ENCODE assay signal across 2 cellular contexts in genomic region chr15:58865420-58865880, GRCh38.
TF ChIP-seq lines count a peak whose summit lies in the region.

No MANE protein-coding gene starts in this region.

TF ChIP-seq in IMR-90, 13 proteins besides CTCF, POLR2A, EP300 and RAD21 (continued from another document):
- no peak for TF ChIP-seq ELK1 (IDR thresholded peaks at IDR 0.05; ENCODE audit: borderline replicate concordance, low read depth, low read length)
- no peak for TF ChIP-seq RFX5 (IDR thresholded peaks at IDR 0.05; ENCODE audit: low read depth, low read length)
- TF ChIP-seq CEBPB (IDR thresholded peaks at IDR 0.05; ENCODE audit: low read depth, low read length), result no peak
- no peak for TF ChIP-seq SMC3 (IDR thresholded peaks at IDR 0.05; ENCODE audit: low read depth, low read length)
- TF ChIP-seq USF2 (IDR thresholded peaks at IDR 0.05; ENCODE audit: low read depth, low read length), result no peak
- TF ChIP-seq MAZ (IDR thresholded peaks at IDR 0.05; ENCODE audit: borderline replicate concordance, low read depth, low read length), result no peak
- TF ChIP-seq NFE2L2 (IDR thresholded peaks at IDR 0.05; ENCODE audit: low read depth, low read length), result no peak
- no peak for TF ChIP-seq FOS (IDR thresholded peaks at IDR 0.05; ENCODE audit: low read depth, low read length)
- TF ChIP-seq MAFK (IDR thresholded peaks at IDR 0.05; ENCODE audit: low read depth, low read length), result no peak
- TF ChIP-seq MXI1 (IDR thresholded peaks at IDR 0.05; ENCODE audit: borderline replicate concordance, low read depth, low read length), result no peak
TF ChIP-seq in IMR-90: peak in this region for 0.

TF ChIP-seq in HepG2, 621 proteins besides CTCF, POLR2A, EP300 and RAD21 (continued from another document and continues in another):
- TF ChIP-seq GTF3A (CRISPR knock-in tag; conservative IDR thresholded peaks at IDR 0.05) (no peak), ASH2L (IDR thresholded peaks at IDR 0.05; ENCODE audit: insufficient read length, low read depth, low read length) (peak; percentile 5), ZNF24 (IDR thresholded peaks at IDR 0.05) (no peak), ZNF777 (CRISPR knock-in tag; IDR thresholded peaks at IDR 0.05) (no peak), AGO2 (optimal IDR thresholded peaks at IDR 0.05; ENCODE audit: low read depth, low read length) (peak; percentile 36), ZBTB49 (CRISPR knock-in tag; IDR thresholded peaks at IDR 0.05; ENCODE audit: borderline replicate concordance) (no peak), ATF5 (CRISPR knock-in tag; IDR thresholded peaks at IDR 0.05; ENCODE audit: low read depth) (no peak), ZNF124 (CRISPR knock-in tag; IDR thresholded peaks at IDR 0.05) (no peak), ZNF281 (CRISPR knock-in tag; IDR thresholded peaks at IDR 0.05; ENCODE audit: borderline replicate concordance) (no peak), ZNF503 (CRISPR knock-in tag; IDR thresholded peaks at IDR 0.05) (peak; percentile 25; the same call in 1 of the 2 replicates), ZNF543 (CRISPR knock-in tag; IDR thresholded peaks at IDR 0.05) (0 out of 2 replicates have a peak, but pooled peaks have one; percentile 5), TFAP4 (IDR thresholded peaks at IDR 0.05; ENCODE audit: borderline replicate concordance, low read depth) (peak; percentile 56; the same call in 1 of the 2 replicates), GTF2F1 (IDR thresholded peaks at IDR 0.05; ENCODE audit: low read length) (no peak), ZBTB40 (IDR thresholded peaks at IDR 0.05) (no peak), ZBTB40 (CRISPR knock-in tag; IDR thresholded peaks at IDR 0.05) (no peak), ARID5B (CRISPR knock-in tag; IDR thresholded peaks at IDR 0.05) (no peak), SOX6 (IDR thresholded peaks at IDR 0.05) (no peak), SOX6 (CRISPR knock-in tag; IDR thresholded peaks at IDR 0.05) (no peak), YEATS2 (CRISPR knock-in tag; IDR thresholded peaks at IDR 0.05; ENCODE audit: borderline replicate concordance) (no peak), KAT8 (CRISPR knock-in tag; IDR thresholded peaks at IDR 0.05) (no peak), RBM22 (optimal IDR thresholded peaks at IDR 0.05; ENCODE audit: low read length) (peak; percentile 51), ZNF7 (CRISPR knock-in tag; IDR thresholded peaks at IDR 0.05) (no peak), TBP (CRISPR knock-in tag; IDR thresholded peaks at IDR 0.05) (no peak), HNF4G (IDR thresholded peaks at IDR 0.05; ENCODE audit: borderline replicate concordance, low read depth, low read length) (no peak), HNF4G (CRISPR knock-in tag; IDR thresholded peaks at IDR 0.05; ENCODE audit: borderline replicate concordance, low read depth) (no peak), ZNF547 (CRISPR knock-in tag; IDR thresholded peaks at IDR 0.05) (no peak), SAP130 (CRISPR knock-in tag; IDR thresholded peaks at IDR 0.05; ENCODE audit: low read depth) (no peak), RAD51 (IDR thresholded peaks at IDR 0.05; ENCODE audit: borderline replicate concordance) (no peak), ZZZ3 (CRISPR knock-in tag; IDR thresholded peaks at IDR 0.05; ENCODE audit: borderline replicate concordance) (no peak), TARDBP (CRISPR knock-in tag; IDR thresholded peaks at IDR 0.05) (no peak), KDM2A (CRISPR knock-in tag; IDR thresholded peaks at IDR 0.05; ENCODE audit: borderline replicate concordance, low read depth) (peak; percentile 31; the same call in 1 of the 2 replicates)
